ENCODE assay signal across 19 cellular contexts in the genomic region with DNA sequence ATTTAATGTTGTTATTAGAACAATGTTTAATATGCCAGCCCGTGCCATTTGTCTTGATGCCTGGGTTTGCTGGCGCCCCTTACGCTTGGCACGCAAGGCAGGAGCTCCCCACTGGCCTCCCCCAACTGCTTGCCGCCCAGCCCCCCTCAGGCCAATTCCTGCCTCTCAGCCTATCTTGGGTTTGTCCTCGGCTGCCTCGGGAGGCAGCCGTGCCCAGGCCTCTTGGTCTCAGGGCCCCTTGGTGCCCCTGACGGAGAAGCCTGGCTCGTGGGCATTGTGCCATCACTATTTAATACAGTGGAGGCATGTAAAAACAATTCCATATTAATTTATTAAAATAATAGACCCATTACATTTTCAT.
DNase-seq lines count a peak whose midpoint lies in the region; ATAC-seq and TF ChIP-seq lines count a peak whose summit lies in the region.
"Had no signal": no experiment of that assay in that cellular context is flagged by ENCODE, and none has a peak within 500 bp of the region (broad histone marks: within the 10 kb centered on the region; RNA-seq: fewer than 3 reads in every experiment).

No MANE protein-coding gene starts in this region.

- H3K36me3 Mint-ChIP-seq in chondrocyte (ENCODE audit: low read depth): no peaks in the 10 kb centered on the region
- H3K36me3 Mint-ChIP-seq: stimulated activated memory B cell treated with anti-CD40 and anti-IgM and Interleukin-4, amounts not matched to agents 10 μg/mL and 1 μg/mL and 100 μg/mL, for 72 hours had no signal

- no peaks in the 10 kb centered on the region for H3K4me1 ChIP-seq in left lung
- no peaks in the 10 kb centered on the region for H3K4me1 ChIP-seq in spleen

- H3K4me3 Mint-ChIP-seq in chondrocyte (ENCODE audit: unreplicated experiment): no peak overlapping the region
- H3K4me3 Mint-ChIP-seq: activated CD4-positive, alpha-beta T cell treated with anti-CD3 and anti-CD28 coated beads, Interleukin-2, amount 10 ng/mL, durations not matched to agents 24 days and 14 days; activated naive CD4-positive, alpha-beta T cell treated with anti-CD3 and anti-CD28 coated beads for 36 hours; CD4-positive, alpha-beta T cell; neural crest cell; stimulated activated memory B cell treated with anti-CD40 and anti-IgM and Interleukin-4, amounts not matched to agents 10 μg/mL and 1 μg/mL and 100 μg/mL, for 72 hours; T-helper 1 cell treated with Interleukin-12 subunit alpha and Interleukin-12 subunit beta and Interleukin-4 antibody, amounts not matched to agents 30 μg/mL and 1 μg/mL, for 36 hours had no signal

- intact Hi-C loops in left lung (cut with DNase I) (no loop called here), spleen (cut with DNase I; ENCODE audit: low total_unique reads) (no loop called here)

- 79 to 90% (median 85%) methylated on average over 10 of the region's 10 CpGs for WGBS in spleen, 5 donors

- ATAC-seq in left lung: no peak
- ATAC-seq: HCT116; Panc1; stimulated activated memory B cell treated with anti-CD40 and anti-IgM and Interleukin-4, amounts not matched to agents 10 μg/mL and 1 μg/mL and 100 μg/mL, for 72 hours had no signal

- H3K27me3 ChIP-seq in WERI-Rb-1 (ENCODE audit: insufficient read depth, low read depth, severe bottlenecking) (no peaks in the 10 kb centered on the region), left lung (no peaks in the 10 kb centered on the region), spleen (replicated peaks in 1 of 7) (no peaks in the 10 kb centered on the region)

- no peak for TF ChIP-seq POLR2A in spleen (IDR thresholded peaks at IDR 0.05)

- no peak overlapping the region for H3K27ac Mint-ChIP-seq in chondrocyte (ENCODE audit: unreplicated experiment)
- H3K27ac Mint-ChIP-seq: activated CD4-positive, alpha-beta T cell treated with anti-CD3 and anti-CD28 coated beads, Interleukin-2, amount 10 ng/mL, durations not matched to agents 24 days and 14 days; activated naive CD4-positive, alpha-beta T cell treated with anti-CD3 and anti-CD28 coated beads for 36 hours; CD4-positive, alpha-beta T cell; stimulated activated memory B cell treated with anti-CD40 and anti-IgM and Interleukin-4, amounts not matched to agents 10 μg/mL and 1 μg/mL and 100 μg/mL, for 72 hours; T-helper 1 cell treated with Interleukin-12 subunit alpha and Interleukin-12 subunit beta and Interleukin-4 antibody, amounts not matched to agents 30 μg/mL and 1 μg/mL, for 36 hours had no signal

- DNase-seq in WERI-Rb-1 (peak; percentile 4), chondrocyte (ENCODE audit: low spot score) (peak; percentile 38), left lung (peak; percentile 20 to 58), spleen (peak; percentile 33), NCI-H1694 (lab: John Stamatoyannopoulos, UW) (no peak), superior temporal gyrus (ENCODE audit: extremely low spot score) (no peak)
- no peak for DNase-seq in stimulated activated CD4-positive, alpha-beta T cell treated with anti-CD3 and anti-CD28 coated beads, Interleukin-12 subunit alpha, Interleukin-12 subunit beta, amount 100 ng/mL, for 4 hours
- DNase-seq: activated CD4-positive, alpha-beta T cell treated with anti-CD3 and anti-CD28 coated beads, Interleukin-2, amount 10 ng/mL, durations not matched to agents 24 days and 14 days; NCI-H1092; NCI-H187 treated with DMSO at 0.1 percent for 48 hours; NCI-H524 treated with DMSO at 0.1 percent for 48 hours; stimulated activated CD4-positive, alpha-beta T cell treated with anti-CD3 and anti-CD28 coated beads, Interleukin-4, amount 100 ng/mL, for 1 hour had no signal

- TF ChIP-seq CTCF in WERI-Rb-1 (IDR thresholded peaks at IDR 0.05; ENCODE audit: low read depth, low read length): no peak
- TF ChIP-seq CTCF in chondrocyte (IDR thresholded peaks at IDR 0.05): no peak
- TF ChIP-seq CTCF in left lung (IDR thresholded peaks at IDR 0.05): no peak
- TF ChIP-seq CTCF in spleen (IDR thresholded peaks at IDR 0.05 in 8 of 11, conservative IDR thresholded peaks at IDR 0.05 in 3 of 11): no peak

- H3K4me3 ChIP-seq in WERI-Rb-1 (ENCODE audit: low read depth, low read length) (no peak overlapping the region), left lung (no peak overlapping the region), spleen (no peak overlapping the region)

- peaks cover 25% of the 10 kb centered on the region for H3K4me1 Mint-ChIP-seq in chondrocyte (ENCODE audit: low read depth)
- H3K4me1 Mint-ChIP-seq: activated CD4-positive, alpha-beta T cell treated with anti-CD3 and anti-CD28 coated beads, Interleukin-2, amount 10 ng/mL, durations not matched to agents 24 days and 14 days; stimulated activated memory B cell treated with anti-CD40 and anti-IgM and Interleukin-4, amounts not matched to agents 10 μg/mL and 1 μg/mL and 100 μg/mL, for 72 hours had no signal

- H3K9me3 ChIP-seq in WERI-Rb-1 (ENCODE audit: severe bottlenecking): no peaks in the 10 kb centered on the region
- H3K9me3 ChIP-seq in left lung: no peaks in the 10 kb centered on the region
- no peaks in the 10 kb centered on the region for H3K9me3 ChIP-seq in spleen

- H3K9me3 Mint-ChIP-seq in chondrocyte (ENCODE audit: low read depth): no peaks in the 10 kb centered on the region
- H3K9me3 Mint-ChIP-seq: activated CD4-positive, alpha-beta T cell treated with anti-CD3 and anti-CD28 coated beads, Interleukin-2, amount 10 ng/mL, durations not matched to agents 24 days and 14 days; activated naive CD4-positive, alpha-beta T cell treated with anti-CD3 and anti-CD28 coated beads for 36 hours; CD4-positive, alpha-beta T cell; neural crest cell; stimulated activated memory B cell treated with anti-CD40 and anti-IgM and Interleukin-4, amounts not matched to agents 10 μg/mL and 1 μg/mL and 100 μg/mL, for 72 hours; T-helper 1 cell treated with Interleukin-12 subunit alpha and Interleukin-12 subunit beta and Interleukin-4 antibody, amounts not matched to agents 30 μg/mL and 1 μg/mL, for 36 hours had no signal

- H3K36me3 ChIP-seq in WERI-Rb-1 (no peaks in the 10 kb centered on the region), left lung (peaks cover 0 to 2% of the 10 kb centered on the region in 2 donors), spleen (peaks cover 0 to 33% (median 0%) of the 10 kb centered on the region in 6 donors)

- no peaks in the 10 kb centered on the region for H3K27me3 Mint-ChIP-seq in chondrocyte (ENCODE audit: low read depth)
- H3K27me3 Mint-ChIP-seq: activated CD4-positive, alpha-beta T cell treated with anti-CD3 and anti-CD28 coated beads, Interleukin-2, amount 10 ng/mL, durations not matched to agents 24 days and 14 days; CD4-positive, alpha-beta T cell; stimulated activated memory B cell treated with anti-CD40 and anti-IgM and Interleukin-4, amounts not matched to agents 10 μg/mL and 1 μg/mL and 100 μg/mL, for 72 hours had no signal

- H3K27ac ChIP-seq in WERI-Rb-1 (no peak overlapping the region), left lung (no peak overlapping the region), spleen (no peak overlapping the region)

Comparison
In these comparisons a context has a peak if more than half of its experiments do, and no peak if none do; other contexts are left out.
1. DNase-seq: peak in WERI-Rb-1 (single experiment), chondrocyte (single experiment), left lung (2 of 2) and spleen (single experiment); none in stimulated activated CD4-positive, alpha-beta T cell treated with anti-CD3 and anti-CD28 coated beads, Interleukin-12 subunit alpha, Interleukin-12 subunit beta, amount 100 ng/mL, for 4 hours (single experiment), NCI-H1694 (single experiment) and superior temporal gyrus (single experiment).